ENCODE assay signal across 25 cellular contexts in genomic region chr17:65066858-65067257, GRCh38. TPM values are rescaled to one million over a fixed set of nuclear protein-coding genes. Genes with fewer than 3 reads are reported as not detected.
DNase-seq lines count a peak whose midpoint lies in the region; ATAC-seq, FAIRE-seq and TF ChIP-seq lines count a peak whose summit lies in the region.
"Had no signal": no experiment of that assay in that cellular context is flagged by ENCODE, and none has a peak within 500 bp of the region (broad histone marks: within the 10 kb centered on the region; RNA-seq: fewer than 3 reads in every experiment).

No MANE protein-coding gene starts in this region.

- H3K36me3 ChIP-seq in IMR-90 (ENCODE audit: control insufficient read depth, insufficient read depth, low read length): no peaks in the 10 kb centered on the region
- no peaks in the 10 kb centered on the region for H3K36me3 ChIP-seq in HepG2 (replicated peaks in 1 of 2; ENCODE audit: control insufficient read depth in 1 of 2, insufficient read depth in 2 of 2, low read length in 2 of 2)
- no peaks in the 10 kb centered on the region for H3K36me3 ChIP-seq in upper lobe of right lung

- TF ChIP-seq EP300 in HepG2 (IDR thresholded peaks at IDR 0.05; ENCODE audit: low read depth in 2 of 2, low read length in 2 of 2) (no peak), HepG2 (CRISPR knock-in tag; IDR thresholded peaks at IDR 0.05; ENCODE audit: borderline replicate concordance) (no peak)

- H2BK5ac ChIP-seq in IMR-90 (ENCODE audit: low read depth, low read length, poor library complexity, severe bottlenecking): no peak overlapping the region

- H3K9me1 ChIP-seq in IMR-90 (ENCODE audit: insufficient read depth, low read length): peaks cover 9% of the 10 kb centered on the region

- no peak for TF ChIP-seq POLR2A in IMR-90 (IDR thresholded peaks at IDR 0.05; ENCODE audit: low read depth, low read length)
- TF ChIP-seq POLR2A in HepG2 (IDR thresholded peaks at IDR 0.05; ENCODE audit: insufficient read depth in 1 of 2, low read depth in 2 of 2, low read length in 2 of 2): no peak

- no peak overlapping the region for H3K18ac ChIP-seq in IMR-90 (ENCODE audit: low read depth, low read length)

- no peak overlapping the region for H3K23ac ChIP-seq in IMR-90 (ENCODE audit: low read depth, low read length)

- H3K79me2 ChIP-seq in HepG2 (ENCODE audit: insufficient read depth, low read length): no peaks in the 10 kb centered on the region

- no peak overlapping the region; the same call in 1 of the 2 replicates for H2BK20ac ChIP-seq in IMR-90 (ENCODE audit: low read depth, low read length)

- no peaks in the 10 kb centered on the region for H3K27me3 ChIP-seq in IMR-90 (ENCODE audit: control insufficient read depth, insufficient read depth, low read length)
- H3K27me3 ChIP-seq in HepG2 (ENCODE audit: control insufficient read depth in 1 of 2, insufficient read depth in 2 of 2, low read length in 2 of 2): no peaks in the 10 kb centered on the region
- H3K27me3 ChIP-seq in upper lobe of right lung: no peaks in the 10 kb centered on the region

- H2AK5ac ChIP-seq in IMR-90 (ENCODE audit: low read depth, low read length): peak overlapping the region; percentile 65; the same call in 1 of the 2 replicates

- in situ Hi-C loops in IMR-90 (cut with MboI; ENCODE audit: low sequenced_read_pairs): no loop called here
- in situ Hi-C loops in HepG2 (cut with HindIII; ENCODE audit: extremely low pct_ligation_motif_present, low pct_unique_long_range_greater_than_20kb): no loop called here

- no TSS peak for BruUV-seq in IMR-90 (replicated peaks; lab: Mats Ljungman, UMichigan)
- no TSS peak for BruUV-seq in HepG2 (replicated peaks; lab: Mats Ljungman, UMichigan)

- H4K20me1 ChIP-seq in IMR-90 (ENCODE audit: insufficient read depth, low read length) (no peaks in the 10 kb centered on the region), HepG2 (ENCODE audit: insufficient read depth, low read length) (no peaks in the 10 kb centered on the region)

- H2BK15ac ChIP-seq in IMR-90 (ENCODE audit: low read depth, low read length): no peak overlapping the region

- TF ChIP-seq RAD21 in IMR-90 (IDR thresholded peaks at IDR 0.05; ENCODE audit: low read length): no peak
- TF ChIP-seq RAD21 in HepG2 (CRISPR knock-in tag; IDR thresholded peaks at IDR 0.05): no peak

- no peak overlapping the region for H3K14ac ChIP-seq in IMR-90 (replicated peaks; ENCODE audit: low read depth, low read length)

- DNase-seq in IMR-90 (no peak), HepG2 (ENCODE audit: low spot score) (peak; percentile 15), upper lobe of right lung (no peak), COR-L47 (lab: John Stamatoyannopoulos, UW) (no peak), left ventricle myocardium superior (no peak)
- DNase-seq: AML-193; C1 segment of cervical spinal cord; CD8-positive, alpha-beta T cell; H7; HFFc6; KG1; NCI-H1048; NCI-H1417; NCI-H1694 treated with DMSO at 0.1 percent for 48 hours; NCI-H2081; NCI-H226; NCI-H510A; NCI-H69; SHP77 had no signal

- peak overlapping the region; percentile 15 for H2AFZ ChIP-seq in IMR-90 (replicated peaks; ENCODE audit: low read length, poor library complexity)
- no peak overlapping the region for H2AFZ ChIP-seq in HepG2 (ENCODE audit: low read length)

- 0 out of 2 replicates have a peak overlapping the region, but pooled peaks have one; percentile 6 for H3K4ac ChIP-seq in IMR-90 (ENCODE audit: low read depth, low read length)

- H3K9ac ChIP-seq in IMR-90 (ENCODE audit: low read depth, low read length) (no peak overlapping the region), HepG2 (ENCODE audit: insufficient read depth, low read depth, low read length) (no peak overlapping the region)

- no peaks in the 10 kb centered on the region for H3K79me1 ChIP-seq in IMR-90 (ENCODE audit: low read depth in 1 of 2, low read length in 2 of 2)

- no peak overlapping the region for H2BK120ac ChIP-seq in IMR-90 (ENCODE audit: low read depth, low read length)

- H4K8ac ChIP-seq in IMR-90 (ENCODE audit: low read depth in 2 of 2, low read length in 2 of 2): no peak overlapping the region

- POLR2A ChIA-PET in IMR-90 (lab: Charles Lee; ENCODE audit: unreplicated experiment): no interaction called here
- POLR2A ChIA-PET in HepG2 (lab: Yijun Ruan, JAX): no interaction called here

- H2AK9ac ChIP-seq in IMR-90 (replicated peaks; ENCODE audit: low read depth, low read length, poor library complexity): no peak overlapping the region

- CTCF ChIA-PET in IMR-90 (lab: Yijun Ruan, JAX) (no interaction called here), HepG2 (lab: Yijun Ruan, JAX; ENCODE audit: low intra/inter-chr PET ratio, low total read pairs) (no interaction called here)

- H3K4me2 ChIP-seq in IMR-90 (ENCODE audit: low read depth, low read length) (no peak overlapping the region), HepG2 (ENCODE audit: low read depth, low read length) (no peak overlapping the region)
- H3K4me2 ChIP-seq: A549 had no signal

- no peak overlapping the region for H4K91ac ChIP-seq in IMR-90 (ENCODE audit: insufficient read depth, low read depth, low read length)

- H3K4me3 ChIP-seq in IMR-90 (ENCODE audit: insufficient read depth, low read depth, low read length): no peak overlapping the region
- no peak overlapping the region for H3K4me3 ChIP-seq in WI38 (ENCODE audit: low read depth, low read length)
- no peak overlapping the region for H3K4me3 ChIP-seq in HepG2 (replicated peaks in 1 of 3; ENCODE audit: insufficient read depth in 1 of 3, low read depth in 2 of 3, low read length in 3 of 3)
- no peak overlapping the region for H3K4me3 ChIP-seq in upper lobe of right lung
- H3K4me3 ChIP-seq: A549 had no signal

- dilution Hi-C loops in IMR-90 (cut with HindIII; ENCODE audit: low sequenced_read_pairs, unreplicated experiment): no loop called here

- intact Hi-C loops in IMR-90 (cut with micrococcal nuclease) (no loop called here), HepG2 (cut with micrococcal nuclease; ENCODE audit: unreplicated experiment) (no loop called here), upper lobe of right lung (cut with DNase I) (no loop called here), left ventricle myocardium superior (cut with micrococcal nuclease) (no loop called here)

- H3K27ac ChIP-seq in IMR-90 (ENCODE audit: insufficient read depth, low read length): no peak overlapping the region
- H3K27ac ChIP-seq in HepG2 (ENCODE audit: extremely low read length, insufficient read depth, low read length): no peak overlapping the region
- H3K27ac ChIP-seq in upper lobe of right lung: no peak overlapping the region
- H3K27ac ChIP-seq: RWPE1 had no signal

- TF ChIP-seq CTCF in IMR-90 (conservative IDR thresholded peaks at IDR 0.05; ENCODE audit: low read depth, low read length): no peak
- 0 out of 2 replicates have a peak, but pooled peaks have one; percentile 1 for TF ChIP-seq CTCF in WI38 (IDR thresholded peaks at IDR 0.05; ENCODE audit: low read depth, low read length)
- no peak for TF ChIP-seq CTCF in HepG2 (CRISPR knock-in tag; IDR thresholded peaks at IDR 0.05)
- no peak for TF ChIP-seq CTCF in upper lobe of right lung (IDR thresholded peaks at IDR 0.05)

- H3K9me3 ChIP-seq in IMR-90 (ENCODE audit: control insufficient read depth, insufficient read depth, low read length) (no peaks in the 10 kb centered on the region), HepG2 (ENCODE audit: low read length) (no peaks in the 10 kb centered on the region), upper lobe of right lung (no peaks in the 10 kb centered on the region)
- H3K9me3 ChIP-seq: A549 had no signal

- WGBS in IMR-90 (ENCODE audit: extremely low coverage in 2 of 2, insufficient read length in 1 of 2), 2 experiments: no CpG with 5 or more reads among the region's 4 CpGs
- 88% methylated on average over 1 of the region's 4 CpGs for WGBS in HepG2 (ENCODE audit: low lambda C conversion rate)

- H3K4me1 ChIP-seq in IMR-90 (ENCODE audit: control insufficient read depth, insufficient read depth, low read length): peaks cover 9% of the 10 kb centered on the region
- H3K4me1 ChIP-seq in HepG2 (ENCODE audit: insufficient read depth, low read length): peaks cover 36% of the 10 kb centered on the region
- H3K4me1 ChIP-seq in upper lobe of right lung: peaks cover 10% of the 10 kb centered on the region

- no peak overlapping the region for H3K56ac ChIP-seq in IMR-90 (ENCODE audit: extremely low read depth, insufficient read depth, low read length)

- ATAC-seq in IMR-90 (ENCODE audit: low read depth) (no peak), HepG2 (no peak), upper lobe of right lung (peak; percentile 32), left ventricle myocardium superior (no peak), GM21825 (IDR thresholded peaks at IDR 0.05; ENCODE audit: unreplicated experiment) (no peak)
- ATAC-seq: A549; CD8-positive, alpha-beta T cell had no signal

- FAIRE-seq in HepG2 (lab: Jason Lieb, UNC): no peak
- FAIRE-seq: A549, D721Med, HTR-8/SVneo had no signal

- no peak overlapping the region for H4K5ac ChIP-seq in IMR-90 (ENCODE audit: low read depth, low read length)

RNA-seq across cellular contexts. Expression of gene GNA13, which starts 10.3 kb away (rescaled TPM):
- total RNA-seq in IMR-90 (2012; rRNA removed) (37.6 and 57.2 TPM in 2 replicates), HepG2 (2016; rRNA removed; fragmentation: Illumina TruSeq; extraction: Trizol) (22.9 and 45.8 TPM in 2 replicates), upper lobe of right lung (51.3 TPM), left ventricle myocardium superior (23.7 TPM)
- polyA plus RNA-seq in IMR-90 (2012; rRNA removed) (11.3 and 13.8 TPM in 2 replicates), HepG2 (2011; rRNA removed) (23.7 and 31.0 TPM in 2 replicates)
- 3.5 and 3.9 TPM in 2 replicates for polyA plus RNA-seq in IMR-90 (2012; cell fraction: cytosol; rRNA removed)
- polyA plus RNA-seq in IMR-90 (2012; cell fraction: nucleus; rRNA removed; ENCODE audit: low replicate concordance): 2.6 and 9.4 TPM in 2 replicates
- 8.3 and 10.6 TPM in 2 replicates for total RNA-seq in HepG2 (2016; cell fraction: cytosol; rRNA removed; fragmentation: Illumina TruSeq; extraction: Trizol; ENCODE audit: low read depth)
- total RNA-seq in HepG2 (2016; cell fraction: insoluble cytoplasmic fraction; rRNA removed; fragmentation: Illumina TruSeq; extraction: Trizol): 22.8 and 43.0 TPM in 2 replicates
- total RNA-seq in HepG2 (2016; cell fraction: membrane; rRNA removed; fragmentation: Illumina TruSeq; extraction: Trizol): 30.7 and 34.7 TPM in 2 replicates
- 21.1 and 24.0 TPM in 2 replicates for total RNA-seq in HepG2 (2016; cell fraction: nucleus; rRNA removed; fragmentation: Illumina TruSeq; extraction: Trizol)
- polyA plus RNA-seq in HepG2 (2011; cell fraction: cytosol; rRNA removed): 13.2 and 21.5 TPM in 2 replicates
- polyA plus RNA-seq in HepG2 (2011; cell fraction: nucleus; rRNA removed): 10.2 and 12.4 TPM in 2 replicates
- polyA plus RNA-seq in HepG2 (2012): 26.8 and 27.3 TPM in 2 replicates
- 3.4 and 3.6 TPM in 2 replicates for polyA plus RNA-seq in HepG2 (2016; cell fraction: cytosol; fragmentation: Illumina TruSeq; extraction: Trizol; ENCODE audit: low read depth)
- 41.0 and 43.8 TPM in 2 replicates for polyA plus RNA-seq in HepG2 (2016; cell fraction: insoluble cytoplasmic fraction; fragmentation: Illumina TruSeq; extraction: Trizol; ENCODE audit: low read depth)
- polyA plus RNA-seq in HepG2 (2016; cell fraction: membrane; fragmentation: Illumina TruSeq; extraction: Trizol; ENCODE audit: low read depth): 18.5 and 20.3 TPM in 2 replicates
- 24.4 and 25.6 TPM in 2 replicates for polyA plus RNA-seq in HepG2 (2016; cell fraction: nucleus; fragmentation: Illumina TruSeq; extraction: Trizol; ENCODE audit: insufficient read depth, low read depth)
- polyA minus RNA-seq in HepG2 (2011; rRNA and poly(A)+ RNA removed; ENCODE audit: low replicate concordance): 21.9 and 29.7 TPM in 2 replicates
- polyA minus RNA-seq in HepG2 (2011; cell fraction: cytosol; rRNA and poly(A)+ RNA removed): 37.8 and 38.8 TPM in 2 replicates
- 37.3 and 39.9 TPM in 2 replicates for polyA minus RNA-seq in HepG2 (2011; cell fraction: nucleus; rRNA and poly(A)+ RNA removed)
